Comparison of ENCODE assay signal across 8 cellular contexts in the genomic region with DNA sequence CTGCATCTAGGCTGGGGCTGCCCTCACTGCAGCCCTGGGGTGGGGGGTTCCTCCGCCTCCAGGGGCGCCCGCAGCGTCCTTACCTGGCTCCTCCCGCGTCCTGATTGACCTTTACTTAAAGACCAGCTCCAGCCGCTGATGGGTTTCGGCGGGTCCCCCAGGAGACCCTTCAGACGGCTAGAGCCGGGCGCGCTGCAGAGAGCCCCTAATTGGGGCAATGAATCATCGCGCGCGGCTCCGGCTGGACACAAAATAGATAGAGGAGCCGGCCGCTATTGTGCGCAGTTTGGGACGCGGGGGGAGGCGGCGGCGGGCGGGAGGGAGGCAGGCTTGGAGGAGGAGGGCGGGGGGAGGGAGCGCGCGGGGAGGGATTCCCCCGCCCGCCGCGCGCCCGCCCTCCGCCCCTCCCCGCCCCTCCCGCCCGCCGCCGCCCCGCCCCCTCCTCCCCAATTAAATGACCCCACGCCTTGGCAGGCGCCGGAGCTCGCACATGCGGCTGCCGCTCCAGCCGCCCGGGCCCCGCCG. TPM values are rescaled to one million over a fixed set of nuclear protein-coding genes. Genes with fewer than 3 reads are reported as not detected.
DNase-seq lines count a peak whose midpoint lies in the region; ATAC-seq and TF ChIP-seq lines count a peak whose summit lies in the region.

No MANE protein-coding gene starts in this region.

- H2BK5ac ChIP-seq in mesenchymal stem cell (ENCODE audit: low read depth, low read length, poor library complexity, severe bottlenecking) = no peak overlapping the region

- CTCF ChIA-PET in HEK293T (lab: Yijun Ruan, JAX) = no interaction called here

- H3K4ac ChIP-seq in mesenchymal stem cell (ENCODE audit: low read depth in 1 of 2, low read length in 2 of 2) = peak overlapping the region in 1 of 2 experiments; percentile 56

- H3K79me1 ChIP-seq in mesenchymal stem cell (replicated peaks; ENCODE audit: low read length, poor library complexity, severe bottlenecking) = peaks cover 12% of the 10 kb centered on the region

- H3K9me3 ChIP-seq in BLaER1 (no peaks in the 10 kb centered on the region), mesenchymal stem cell (ENCODE audit: control insufficient read depth, low read length) (no peaks in the 10 kb centered on the region)

- peak overlapping the region; percentile 34 to 94 for H2BK12ac ChIP-seq in mesenchymal stem cell (ENCODE audit: low read length in 2 of 2)

- DNase-seq in HEK293T (ENCODE audit: extremely low spot score) = peak; percentile 80
- no peak for DNase-seq in central memory CD8-positive, alpha-beta T cell (ENCODE audit: low spot score in 2 of 2)
- DNase-seq in mesenchymal stem cell = no peak
- no peak for DNase-seq in NCI-H510A treated with DMSO at 0.1 percent for 48 hours (lab: John Stamatoyannopoulos, UW)
- DNase-seq in NK-92 treated with Interleukin-12 subunit alpha and Interleukin-12 subunit beta, amount 100 ng/mL, for 24 hours (lab: John Stamatoyannopoulos, UW) = no peak

- H2BK15ac ChIP-seq in mesenchymal stem cell (ENCODE audit: low read depth, poor library complexity, severe bottlenecking) = peak overlapping the region; percentile 83

- no peaks in the 10 kb centered on the region for H3K9me3 Mint-ChIP-seq in central memory CD8-positive, alpha-beta T cell

- H3K4me3 ChIP-seq in BLaER1 = peak overlapping the region; percentile 74; the same call in 1 of the 2 replicates
- H3K4me3 ChIP-seq in mesenchymal stem cell (ENCODE audit: insufficient read depth in 1 of 2, low read depth in 1 of 2, low read length in 2 of 2) = peak overlapping the region; percentile 2 to 59

- WGBS in mesenchymal stem cell = 5% methylated on average over 13 of the region's 54 CpGs

- H3K23ac ChIP-seq in mesenchymal stem cell (ENCODE audit: low read length in 2 of 2) = no peak overlapping the region

- peak overlapping the region; percentile 78 for H2BK120ac ChIP-seq in mesenchymal stem cell (ENCODE audit: low read depth, low read length)

- no peak overlapping the region for H3K14ac ChIP-seq in mesenchymal stem cell (ENCODE audit: low read length in 2 of 2)

- H3K18ac ChIP-seq in mesenchymal stem cell (ENCODE audit: low read depth in 1 of 2, low read length in 2 of 2) = peak overlapping the region; percentile 49 to 90

- H3K4me1 ChIP-seq in BLaER1 = peaks cover 49% of the 10 kb centered on the region
- peaks cover 60% of the 10 kb centered on the region for H3K4me1 ChIP-seq in mesenchymal stem cell (ENCODE audit: control insufficient read depth, insufficient read depth, low read depth, low read length)

- no peak for ATAC-seq in central memory CD8-positive, alpha-beta T cell (replicated peaks; ENCODE audit: extremely low read depth, poor library complexity, severe bottlenecking)
- ATAC-seq in GM21360 (IDR thresholded peaks at IDR 0.05; ENCODE audit: unreplicated experiment) = no peak
- no peak for ATAC-seq in HG02610 (IDR thresholded peaks at IDR 0.05; ENCODE audit: unreplicated experiment)

- H3K9ac ChIP-seq in BLaER1 (no peak overlapping the region), mesenchymal stem cell (ENCODE audit: low read length) (peak overlapping the region; percentile 55)

- H3K27ac ChIP-seq in BLaER1 (no peak overlapping the region), mesenchymal stem cell (ENCODE audit: low read length, poor library complexity, severe bottlenecking) (no peak overlapping the region)

- H4K91ac ChIP-seq in mesenchymal stem cell (ENCODE audit: low read length) = peak overlapping the region; percentile 93

- no peak overlapping the region for H2AFZ ChIP-seq in mesenchymal stem cell (ENCODE audit: low read depth, low read length)

- H3K4me2 ChIP-seq in BLaER1 = peak overlapping the region; percentile 61
- peak overlapping the region; percentile 70 for H3K4me2 ChIP-seq in mesenchymal stem cell (ENCODE audit: low read length, poor library complexity, severe bottlenecking)

- H3K36me3 Mint-ChIP-seq in central memory CD8-positive, alpha-beta T cell (ENCODE audit: insufficient read depth) = peaks cover 3% of the 10 kb centered on the region

- H3K4me3 Mint-ChIP-seq in central memory CD8-positive, alpha-beta T cell = peak overlapping the region; percentile 34

- H4K20me1 ChIP-seq in BLaER1 = peaks cover 40% of the 10 kb centered on the region

- H4K8ac ChIP-seq in mesenchymal stem cell (ENCODE audit: low read length) = peak overlapping the region; percentile 13

- no peak overlapping the region for H3K27ac Mint-ChIP-seq in central memory CD8-positive, alpha-beta T cell (ENCODE audit: low read depth)

- no peaks in the 10 kb centered on the region for H3K4me1 Mint-ChIP-seq in central memory CD8-positive, alpha-beta T cell

- peaks cover 73% of the 10 kb centered on the region for H3K27me3 Mint-ChIP-seq in central memory CD8-positive, alpha-beta T cell

- no peaks in the 10 kb centered on the region for H3K36me3 ChIP-seq in BLaER1
- H3K36me3 ChIP-seq in mesenchymal stem cell (ENCODE audit: control insufficient read depth in 1 of 2, insufficient read depth in 2 of 2, low read depth in 1 of 2, low read length in 2 of 2) = peaks cover 0 to 10% of the 10 kb centered on the region in 2 experiments

- no peak overlapping the region for H2AK5ac ChIP-seq in mesenchymal stem cell (ENCODE audit: low read length, severe bottlenecking)

- POLR2A ChIA-PET in HEK293T (lab: Yijun Ruan, JAX) = no interaction called here

- peaks cover 46% of the 10 kb centered on the region for H3K27me3 ChIP-seq in BLaER1
- H3K27me3 ChIP-seq in mesenchymal stem cell (ENCODE audit: control insufficient read depth in 1 of 2, insufficient read depth in 1 of 2, low read length in 2 of 2) = peaks cover 0 to 5% of the 10 kb centered on the region in 2 experiments

TF ChIP-seq in HEK293T, 16 proteins besides CTCF, POLR2A, EP300 and RAD21:
- TF ChIP-seq ZNF384 (IDR thresholded peaks at IDR 0.05) = no peak
- TF ChIP-seq CTBP1 (IDR thresholded peaks at IDR 0.05; ENCODE audit: borderline replicate concordance) = no peak
- no peak for TF ChIP-seq ELF4 (IDR thresholded peaks at IDR 0.05)
- no peak for TF ChIP-seq FOXK2 (IDR thresholded peaks at IDR 0.05)
- no peak for TF ChIP-seq FOXA1 (IDR thresholded peaks at IDR 0.05)
- TF ChIP-seq LEF1 (IDR thresholded peaks at IDR 0.05; ENCODE audit: borderline replicate concordance) = no peak
- TF ChIP-seq FOXM1 (IDR thresholded peaks at IDR 0.05; ENCODE audit: borderline replicate concordance) = no peak

RNA-seq across cellular contexts. Expression of a gene that starts 56.5 kb away (rescaled TPM):
- 0.03 TPM for polyA plus RNA-seq in mesenchymal stem cell (2013, experiment 1 of 2)
- polyA plus RNA-seq in mesenchymal stem cell (2013, experiment 2 of 2) = 0.07 TPM
